In the genomic region with DNA sequence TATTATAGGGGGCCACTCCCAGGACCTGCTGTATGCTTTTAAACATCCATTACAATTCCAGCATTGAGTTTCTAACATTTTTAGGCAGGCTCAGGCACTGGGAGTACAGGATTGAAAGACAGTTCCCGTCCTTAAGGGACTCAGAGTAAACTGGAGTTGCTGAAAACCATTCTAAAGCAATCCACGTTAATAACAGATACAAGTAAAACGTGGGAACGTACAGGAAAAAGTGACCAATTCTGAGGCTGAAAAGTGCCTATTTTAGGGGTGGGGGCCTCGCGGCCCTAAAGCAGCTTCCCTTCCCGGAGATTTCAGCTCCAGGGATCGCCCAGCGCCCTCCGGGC, we compare ENCODE assay signal across 8 cellular contexts. TPM values are rescaled to one million over a fixed set of nuclear protein-coding genes. Genes with fewer than 3 reads are reported as not detected.
DNase-seq lines count a peak whose midpoint lies in the region; ATAC-seq and TF ChIP-seq lines count a peak whose summit lies in the region.

No MANE protein-coding gene starts in this region.

- ATAC-seq in foreskin keratinocyte = no peak
- ATAC-seq in gastrocnemius medialis = peak; percentile 4 to 10
- ATAC-seq in GM19455 (IDR thresholded peaks at IDR 0.05; ENCODE audit: unreplicated experiment) = no peak

- H3K27ac ChIP-seq in WERI-Rb-1 (peak overlapping the region; percentile 82), foreskin keratinocyte (peak overlapping the region; percentile 98), gastrocnemius medialis (peak overlapping the region; percentile 96 to 100 (median 98))

- H3K36me3 ChIP-seq in H7 (replicated peaks; ENCODE audit: control insufficient read depth, insufficient read depth, low read length) (no peaks in the 10 kb centered on the region), WERI-Rb-1 (no peaks in the 10 kb centered on the region), gastrocnemius medialis (no peaks in the 10 kb centered on the region)

- H3K4me3 ChIP-seq in H7 (ENCODE audit: insufficient read depth, low read depth, low read length) (peak overlapping the region; percentile 79), WERI-Rb-1 (ENCODE audit: low read depth, low read length) (peak overlapping the region; percentile 84), gastrocnemius medialis (peak overlapping the region; percentile 86 to 99 (median 96))

- DNase-seq in H7 = no peak
- no peak for DNase-seq in WERI-Rb-1
- DNase-seq in foreskin keratinocyte = no peak
- DNase-seq in gastrocnemius medialis = no peak
- DNase-seq in NK-92 treated with Interleukin-12 subunit alpha and Interleukin-12 subunit beta, amount 100 ng/mL, for 24 hours (lab: John Stamatoyannopoulos, UW) = no peak
- DNase-seq in kidney glomerular epithelial cell (lab: John Stamatoyannopoulos, UW) = no peak
- DNase-seq in HT-29 (ENCODE audit: low spot score) = no peak

- no peak for TF ChIP-seq CTCF in WERI-Rb-1 (IDR thresholded peaks at IDR 0.05; ENCODE audit: low read depth, low read length)
- no peak for TF ChIP-seq CTCF in foreskin keratinocyte (conservative IDR thresholded peaks at IDR 0.05)
- no peak for TF ChIP-seq CTCF in gastrocnemius medialis (IDR thresholded peaks at IDR 0.05 in 4 of 5, conservative IDR thresholded peaks at IDR 0.05 in 1 of 5)

- H3K4me1 ChIP-seq in foreskin keratinocyte (peaks cover 10% of the 10 kb centered on the region), gastrocnemius medialis (peaks cover 3 to 15% of the 10 kb centered on the region in 2 donors)

- H3K9me3 ChIP-seq in WERI-Rb-1 (ENCODE audit: severe bottlenecking) (no peaks in the 10 kb centered on the region), gastrocnemius medialis (no peaks in the 10 kb centered on the region)

- H3K27me3 ChIP-seq in H7 (ENCODE audit: control insufficient read depth, insufficient read depth, low read length) = no peaks in the 10 kb centered on the region
- no peaks in the 10 kb centered on the region for H3K27me3 ChIP-seq in WERI-Rb-1 (ENCODE audit: insufficient read depth, low read depth, severe bottlenecking)
- no peaks in the 10 kb centered on the region for H3K27me3 ChIP-seq in foreskin keratinocyte
- H3K27me3 ChIP-seq in gastrocnemius medialis = no peaks in the 10 kb centered on the region

- TF ChIP-seq POLR2A in gastrocnemius medialis (IDR thresholded peaks at IDR 0.05) = no peak

- intact Hi-C loops in gastrocnemius medialis (cut with DNase I; ENCODE audit: low total_unique reads) = loop anchor here (1.0 to 10.0 kb wide), 5 partner anchors 20 to 1987 kb away; a partner anchor contains a TSS

- in situ Hi-C loops in gastrocnemius medialis (cut with MboI; ENCODE audit: low sequenced_read_pairs in 4 of 4) = loop anchor here in 3 of 4 donors (25.0 kb wide), 3 partner anchors 361 to 939 kb away; a partner anchor contains a TSS

RNA-seq across cellular contexts. Expression of a gene that starts 0.3 kb away (rescaled TPM):
- total RNA-seq in H7 (2014; rRNA removed; shearing (Covaris generic)) = 6.7 and 8.1 TPM in 2 replicates
- total RNA-seq in foreskin keratinocyte (27.6 and 27.9 TPM in 2 replicates), gastrocnemius medialis (1 to 10 TPM; 2.2 to 7.5 (median 3.7) TPM)
- 4.1 and 4.3 TPM in 2 replicates for polyA plus RNA-seq in foreskin keratinocyte
- total RNA-seq in HT-29 (2014; rRNA removed; shearing (Covaris generic)) = 2.3 and 5.2 TPM in 2 replicates

Comparison
In these comparisons a context has a peak if more than half of its experiments do, and no peak if none do; other contexts are left out.
1. ATAC-seq: peak in gastrocnemius medialis (2 of 2); none in foreskin keratinocyte (single experiment) and GM19455 (single experiment).
2. Peak in every context shown above with its lines, with median percentiles within 50 percentile points of each other: H3K4me3 ChIP-seq and H3K27ac ChIP-seq.